9 cellular contexts compared by ENCODE assay signal in genomic region chr7:97006951-97007861, GRCh38. TPM values are rescaled to one million over a fixed set of nuclear protein-coding genes. Genes with fewer than 3 reads are reported as not detected.
DNase-seq lines count a peak whose midpoint lies in the region; FAIRE-seq and TF ChIP-seq lines count a peak whose summit lies in the region.
"Had no signal": no experiment of that assay in that cellular context is flagged by ENCODE, and none has a peak within 500 bp of the region (broad histone marks: within the 10 kb centered on the region; RNA-seq: fewer than 3 reads in every experiment).

No MANE protein-coding gene starts in this region.

- no peak overlapping the region for H3K23ac ChIP-seq in H1 (ENCODE audit: insufficient read length)

- H4K91ac ChIP-seq in H1 (replicated peaks; ENCODE audit: insufficient read length, low read length) = no peak overlapping the region

- H4K5ac ChIP-seq in H1 (ENCODE audit: insufficient read length, low read depth, low read length) = no peak overlapping the region

- H3K4me3 Mint-ChIP-seq in progenitor cell of endocrine pancreas (ENCODE audit: low read depth) = peak overlapping the region; percentile 67

- no peak overlapping the region for H2AFZ ChIP-seq in H1 (ENCODE audit: low read length)

- H3K4me1 Mint-ChIP-seq in progenitor cell of endocrine pancreas (ENCODE audit: low read depth) = peaks cover 3% of the 10 kb centered on the region

- no peak overlapping the region; the same call in 1 of the 2 replicates for H3K18ac ChIP-seq in H1 (ENCODE audit: extremely low read depth, low read length)

- TF ChIP-seq RAD21 in H1 (IDR thresholded peaks at IDR 0.05 in 1 of 2, conservative IDR thresholded peaks at IDR 0.05 in 1 of 2; ENCODE audit: low read depth in 2 of 2, low read length in 2 of 2) = no peak

- intact Hi-C loops in uterus (cut with DNase I; ENCODE audit: low total_unique reads) = no loop called here

- TF ChIP-seq POLR2A in H1 (IDR thresholded peaks at IDR 0.05; ENCODE audit: control extremely low read depth in 1 of 2, low read depth in 2 of 2, low read length in 2 of 2) = no peak
- no peak for TF ChIP-seq POLR2A in uterus (IDR thresholded peaks at IDR 0.05)

- H3K23me2 ChIP-seq in H1 (ENCODE audit: low read depth, low read length) = peaks cover 3% of the 10 kb centered on the region; the same call in 1 of the 2 replicates

- H3K56ac ChIP-seq in H1 (replicated peaks; ENCODE audit: insufficient read length, low read depth, low read length) = no peak overlapping the region

- no peak overlapping the region for H2BK5ac ChIP-seq in H1 (ENCODE audit: low read depth, low read length)

- H3K36me3 ChIP-seq in H1 (ENCODE audit: control insufficient read depth in 2 of 4, insufficient read depth in 4 of 4, low read length in 3 of 4) (peaks cover 0 to 2% (median 0%) of the 10 kb centered on the region in 4 experiments; a peak in 1 of 8 replicates), uterus (no peaks in the 10 kb centered on the region)

- WGBS in H1 (ENCODE audit: extremely low coverage in 1 of 2, insufficient coverage in 1 of 2, insufficient read length in 1 of 2, insufficient replicate concordance in 2 of 2, low coverage in 1 of 2, low lambda C conversion rate in 2 of 2, missing lambda C conversion rate in 1 of 2), 2 experiments = 4% methylated on average over 41 of the region's 41 CpGs; no CpG with 5 or more reads in 1 of the 2 experiments

- H4K8ac ChIP-seq in H1 (ENCODE audit: extremely low read depth, insufficient read depth, low read length) = no peak overlapping the region; the same call in 1 of the 2 replicates

- H3K4ac ChIP-seq in H1 (replicated peaks; ENCODE audit: insufficient read length, low read depth, low read length) = no peak overlapping the region

- H3K27me3 ChIP-seq in H1 (replicated peaks in 1 of 4; ENCODE audit: control insufficient read depth in 3 of 4, extremely low read depth in 1 of 4, insufficient read depth in 3 of 4, low read length in 3 of 4) (peaks cover 79 to 95% (median 89%) of the 10 kb centered on the region in 4 experiments), uterus (peaks cover 25 to 78% of the 10 kb centered on the region in 2 donors)

- DNase-seq in NCI-H2227 (lab: John Stamatoyannopoulos, UW; ENCODE audit: unreplicated experiment) = peak; percentile 37
- DNase-seq in NCI-H2227 treated with DMSO at 0.1 percent for 48 hours (lab: John Stamatoyannopoulos, UW) = no peak
- DNase-seq in NCI-H1930 (lab: John Stamatoyannopoulos, UW) = peak; percentile 68 to 75
- DNase-seq in H1 (ENCODE audit: low read depth in 1 of 2, low spot score in 2 of 2) = peak in 1 of 2 experiments; percentile 84
- no peak for DNase-seq in progenitor cell of endocrine pancreas (ENCODE audit: low spot score, unreplicated experiment)
- no peak for DNase-seq in uterus
- DNase-seq in GOT3 (lab: John Stamatoyannopoulos, UW) = no peak
- DNase-seq in activated CD4-positive, CD25-positive, alpha-beta regulatory T cell (lab: John Stamatoyannopoulos, UW) = no peak

- POLR2A ChIA-PET in H1 (lab: Charles Lee; ENCODE audit: partially characterized antibody) = interaction anchor here (2.3 to 3.2 kb wide), 6 partner anchors 10 to 18 kb away, joined by 8 to 22 read pairs (median 13); partner anchors contain the start of gene DLX5

- H3K9me3 ChIP-seq in H1 (ENCODE audit: insufficient read depth in 2 of 2, low read depth in 1 of 2, low read length in 1 of 2) (no peaks in the 10 kb centered on the region), uterus (no peaks in the 10 kb centered on the region)
- H3K9me3 ChIP-seq: A549 had no signal

- CTCF ChIA-PET in H1 (lab: Charles Lee; ENCODE audit: partially characterized antibody) = interaction anchor here (1.0 to 6.3 kb wide), 12 partner anchors 8 to 618 kb away, joined by 3 to 71 read pairs (median 7); partner anchors contain the start of gene DLX5

- peaks cover 20 to 43% of the 10 kb centered on the region in 2 experiments for H4K20me1 ChIP-seq in H1 (replicated peaks in 1 of 2; ENCODE audit: control insufficient read depth in 1 of 2, insufficient read depth in 2 of 2, low read length in 2 of 2)

- H3K9ac ChIP-seq in H1 (replicated peaks in 1 of 4; ENCODE audit: extremely low read depth in 1 of 4, low read depth in 3 of 4, low read length in 3 of 4) = no peak overlapping the region

- no peak overlapping the region for H2BK120ac ChIP-seq in H1 (replicated peaks; ENCODE audit: low read depth, low read length)

- H3K4me1 ChIP-seq in H1 (replicated peaks in 1 of 4; ENCODE audit: control insufficient read depth in 3 of 4, insufficient read depth in 4 of 4, low read length in 3 of 4) = peaks cover 5 to 20% (median 15%) of the 10 kb centered on the region in 4 experiments
- H3K4me1 ChIP-seq in uterus = peaks cover 0 to 5% of the 10 kb centered on the region in 2 donors

- TF ChIP-seq CTCF in H1 (IDR thresholded peaks at IDR 0.05; ENCODE audit: control extremely low read depth in 1 of 3, insufficient read depth in 1 of 3, low read depth in 1 of 3, low read length in 3 of 3) (no peak), progenitor cell of endocrine pancreas (IDR thresholded peaks at IDR 0.05; ENCODE audit: unreplicated experiment) (no peak), uterus (IDR thresholded peaks at IDR 0.05) (no peak)

- H3K27me3 Mint-ChIP-seq in progenitor cell of endocrine pancreas = peaks cover 87% of the 10 kb centered on the region

- no peak for FAIRE-seq in H1 (lab: Jason Lieb, UNC)
- FAIRE-seq: A549 had no signal

- peak overlapping the region; percentile 76 to 83 for H3K4me2 ChIP-seq in H1 (ENCODE audit: insufficient read depth in 1 of 2, low read depth in 2 of 2, low read length in 2 of 2)

- no peak overlapping the region for H2BK20ac ChIP-seq in H1 (ENCODE audit: low read length)

- no peak overlapping the region for H3K14ac ChIP-seq in H1 (ENCODE audit: insufficient read length)

- peak overlapping the region; percentile 45 for H3K27ac Mint-ChIP-seq in progenitor cell of endocrine pancreas

- no peaks in the 10 kb centered on the region; the same call in 1 of the 2 replicates for H3K79me1 ChIP-seq in H1 (ENCODE audit: low read depth, low read length)

- H3K4me3 ChIP-seq in H1 (ENCODE audit: extremely low read depth in 1 of 4, insufficient read depth in 2 of 4, low read depth in 3 of 4, low read length in 4 of 4) = peak overlapping the region; percentile 26 to 58 (median 50)
- no peak overlapping the region for H3K4me3 ChIP-seq in uterus

- H2AK5ac ChIP-seq in H1 (ENCODE audit: low read depth, low read length) = no peak overlapping the region

- H2BK12ac ChIP-seq in H1 (ENCODE audit: low read depth, low read length) = 0 out of 2 replicates have a peak overlapping the region, but pooled peaks have one; percentile 23

- no peak overlapping the region; the same call in 1 of the 2 replicates for H2BK15ac ChIP-seq in H1 (ENCODE audit: low read length)

- no peaks in the 10 kb centered on the region for H3K79me2 ChIP-seq in H1 (ENCODE audit: control insufficient read depth in 1 of 2, insufficient read depth in 2 of 2, low read length in 2 of 2)

- H3K36me3 Mint-ChIP-seq in progenitor cell of endocrine pancreas (ENCODE audit: insufficient read depth) = no peaks in the 10 kb centered on the region

- H3K9me3 Mint-ChIP-seq in progenitor cell of endocrine pancreas (ENCODE audit: low read depth) = no peaks in the 10 kb centered on the region

- H3K27ac ChIP-seq in H1 (ENCODE audit: low read depth, low read length) (no peak overlapping the region), uterus (no peak overlapping the region)

- no peak for TF ChIP-seq EP300 in H1 (IDR thresholded peaks at IDR 0.05; ENCODE audit: borderline replicate concordance in 1 of 2, low read depth in 2 of 2, low read length in 2 of 2)

TF ChIP-seq in H1, 55 proteins besides CTCF, POLR2A, EP300 and RAD21:
- peak; percentile 97; the same call in 1 of the 2 replicates for TF ChIP-seq CBX8 (IDR thresholded peaks at IDR 0.05; ENCODE audit: borderline replicate concordance, low read depth, low read length)
- TF ChIP-seq EZH2 (IDR thresholded peaks at IDR 0.05; ENCODE audit: low read depth, low read length, severe bottlenecking) = peak; percentile 98
- TF ChIP-seq SUZ12 (IDR thresholded peaks at IDR 0.05; ENCODE audit: low read length) = peak; percentile 100
- TF ChIP-seq TEAD4 (IDR thresholded peaks at IDR 0.05; ENCODE audit: low read depth, low read length) = no peak
- TF ChIP-seq ATF3 (IDR thresholded peaks at IDR 0.05; ENCODE audit: insufficient read depth, low read depth, low read length) = no peak
- TF ChIP-seq RNF2 (IDR thresholded peaks at IDR 0.05; ENCODE audit: borderline replicate concordance, low read depth, low read length, missing control alignments, poor library complexity, severe bottlenecking) = peak; percentile 94
- TF ChIP-seq CTBP2 (IDR thresholded peaks at IDR 0.05; ENCODE audit: borderline replicate concordance, insufficient read depth, insufficient read length, low read length) = peak; percentile 18

RNA-seq across cellular contexts. Expression of gene DLX6, which starts 1.9 kb away (rescaled TPM):
- not detected in 2 replicates for total RNA-seq in H1 (2021; fragmentation: NEBNext Ultra II Directional; extraction: Animal tissue kit (Norgen Biotek cat#: 25700))
- polyA plus RNA-seq in H1 (2011; rRNA removed) = not detected in 2 replicates
- not detected for polyA plus RNA-seq in H1 (2011; cell fraction: cytosol; rRNA removed)
- polyA plus RNA-seq in H1 (2011; cell fraction: nucleus; rRNA removed) = not detected
- not detected in 4 replicates for polyA plus RNA-seq in H1 (2012, experiment 1 of 2)
- not detected for polyA plus RNA-seq in H1 (2012, experiment 2 of 2)
- 0.06 TPM for polyA plus RNA-seq in H1 (2013, experiment 1 of 2)
- not detected for polyA plus RNA-seq in H1 (2013, experiment 2 of 2)
- polyA minus RNA-seq in H1 (2011; rRNA and poly(A)+ RNA removed) = not detected in 2 replicates
- polyA minus RNA-seq in H1 (2011; cell fraction: cytosol; rRNA and poly(A)+ RNA removed) = not detected
- polyA minus RNA-seq in H1 (2011; cell fraction: nucleus; rRNA and poly(A)+ RNA removed) = not detected
- total RNA-seq in progenitor cell of endocrine pancreas (0.38 and 1.00 TPM in 2 replicates), uterus (1 to 10 TPM in 1 of 4 donors, under 1 TPM in 2, not detected in 1; 0.30 to 1.5 (median 0.77) TPM)
- polyA plus RNA-seq: A549 had no signal

RNA-seq across cellular contexts. Expression of gene DLX5, which starts 17.4 kb away (rescaled TPM):
- total RNA-seq in H1 (2021; fragmentation: NEBNext Ultra II Directional; extraction: Animal tissue kit (Norgen Biotek cat#: 25700)) = not detected in 2 replicates
- polyA plus RNA-seq in H1 (2011; rRNA removed) = 0.06 TPM in 1 of 2 replicates, not detected in the other
- polyA plus RNA-seq in H1 (2011; cell fraction: cytosol; rRNA removed) = not detected
- 0.17 TPM for polyA plus RNA-seq in H1 (2011; cell fraction: nucleus; rRNA removed)
- not detected in 4 replicates for polyA plus RNA-seq in H1 (2012, experiment 1 of 2)
- polyA plus RNA-seq in H1 (2012, experiment 2 of 2) = not detected
- polyA plus RNA-seq in H1 (2013, experiment 1 of 2) = not detected
- polyA plus RNA-seq in H1 (2013, experiment 2 of 2) = 0.06 TPM
- 0.22 TPM in 1 of 2 replicates, not detected in the other for polyA minus RNA-seq in H1 (2011; rRNA and poly(A)+ RNA removed)
- polyA minus RNA-seq in H1 (2011; cell fraction: cytosol; rRNA and poly(A)+ RNA removed) = not detected
- 0.60 TPM for polyA minus RNA-seq in H1 (2011; cell fraction: nucleus; rRNA and poly(A)+ RNA removed)
- total RNA-seq in progenitor cell of endocrine pancreas (1.7 and 3.8 TPM in 2 replicates), uterus (1 to 10 TPM in 1 of 4 donors, under 1 TPM in 2, not detected in 1; 0.26 to 5.9 (median 0.52) TPM)
- polyA plus RNA-seq: A549 had no signal

Comparison
In these comparisons a context has a peak if more than half of its experiments do, and no peak if none do; other contexts are left out.
1. DNase-seq: peak in NCI-H2227 (single experiment) and NCI-H1930 (2 of 2); none in NCI-H2227 treated with DMSO at 0.1 percent for 48 hours (single experiment), progenitor cell of endocrine pancreas (single experiment), uterus (0 of 2), GOT3 (single experiment) and activated CD4-positive, CD25-positive, alpha-beta regulatory T cell (0 of 4).
2. H3K4me3 ChIP-seq: peak in H1 (4 of 4); none in uterus (0 of 2).